Comparison of ENCODE assay signal across 17 cellular contexts in the genomic region with DNA sequence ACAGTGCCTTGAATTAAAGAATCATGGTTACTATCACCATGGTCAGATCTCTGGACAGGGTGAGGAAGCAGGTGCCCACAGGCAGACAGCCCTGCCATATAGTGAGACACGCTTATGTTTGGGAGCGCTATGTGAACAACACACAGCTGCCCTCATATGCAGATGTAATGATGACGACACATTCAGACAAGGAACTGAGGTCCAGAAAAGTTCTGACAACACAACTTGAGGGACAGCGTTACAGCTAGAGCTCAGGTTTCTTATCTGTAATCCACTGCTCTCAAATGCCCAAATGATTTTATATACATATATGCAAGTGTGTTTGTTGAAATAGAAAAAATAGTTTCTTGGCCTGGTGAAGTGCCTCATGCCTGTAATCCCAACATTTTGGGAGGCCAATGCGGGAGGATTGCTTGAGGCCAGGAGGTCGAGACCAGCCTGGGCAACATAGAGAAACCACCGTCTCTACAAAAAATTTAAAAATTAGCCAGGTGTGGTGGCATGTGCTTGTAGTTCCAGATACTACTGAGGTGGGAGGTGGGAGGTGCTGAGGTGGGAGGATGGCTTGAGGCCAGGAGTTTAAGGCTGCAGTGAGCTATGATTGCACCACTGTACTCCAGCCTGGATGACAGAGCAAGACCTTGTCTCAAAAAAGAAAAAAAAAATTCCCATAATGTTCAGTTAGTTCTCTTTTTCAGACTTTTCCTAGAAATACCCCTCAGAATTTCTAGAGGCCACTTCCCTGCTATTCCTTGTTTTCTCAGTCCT.
DNase-seq lines count a peak whose midpoint lies in the region; ATAC-seq and TF ChIP-seq lines count a peak whose summit lies in the region.
"Had no signal": no experiment of that assay in that cellular context is flagged by ENCODE, and none has a peak within 500 bp of the region (broad histone marks: within the 10 kb centered on the region; RNA-seq: fewer than 3 reads in every experiment).

No MANE protein-coding gene starts in this region.

- no peaks in the 10 kb centered on the region for H3K27me3 Mint-ChIP-seq in activated T-cell treated with anti-CD3 and anti-CD28 coated beads, Interleukin-2, amount 50 U/mL, for 72 hours (ENCODE audit: low read depth)
- H3K27me3 Mint-ChIP-seq in brain = no peaks in the 10 kb centered on the region
- H3K27me3 Mint-ChIP-seq in naive thymus-derived CD4-positive, alpha-beta T cell = no peaks in the 10 kb centered on the region
- H3K27me3 Mint-ChIP-seq: B cell; CD4-positive, alpha-beta T cell had no signal

- peak overlapping the region in 1 of 2 donors; percentile 46 for H3K4me3 Mint-ChIP-seq in activated T-cell treated with anti-CD3 and anti-CD28 coated beads, Interleukin-2, amount 50 U/mL, for 72 hours
- no peak overlapping the region for H3K4me3 Mint-ChIP-seq in brain
- H3K4me3 Mint-ChIP-seq in naive thymus-derived CD4-positive, alpha-beta T cell = no peak overlapping the region
- H3K4me3 Mint-ChIP-seq: B cell; CD4-positive, alpha-beta T cell had no signal

- H3K4me1 Mint-ChIP-seq in activated T-cell treated with anti-CD3 and anti-CD28 coated beads, Interleukin-2, amount 50 U/mL, for 72 hours (ENCODE audit: low read depth) = peaks cover 83% of the 10 kb centered on the region
- peaks cover 65% of the 10 kb centered on the region for H3K4me1 Mint-ChIP-seq in brain
- H3K4me1 Mint-ChIP-seq in naive thymus-derived CD4-positive, alpha-beta T cell = peaks cover 34 to 81% (median 65%) of the 10 kb centered on the region in 7 donors
- H3K4me1 Mint-ChIP-seq: B cell had no signal

- no peak for TF ChIP-seq CTCF in HEK293 (tag by site-specific recombination; IDR thresholded peaks at IDR 0.05)
- no peak for TF ChIP-seq CTCF in brain (conservative IDR thresholded peaks at IDR 0.05)
- no peak for TF ChIP-seq CTCF in WERI-Rb-1 (IDR thresholded peaks at IDR 0.05; ENCODE audit: low read depth, low read length)

- H3K4me3 ChIP-seq in HEK293 (ENCODE audit: low read depth, low read length) = no peak overlapping the region
- no peak overlapping the region for H3K4me3 ChIP-seq in naive thymus-derived CD4-positive, alpha-beta T cell (ENCODE audit: low read length)
- H3K4me3 ChIP-seq in WERI-Rb-1 (ENCODE audit: low read depth, low read length) = no peak overlapping the region
- H3K4me3 ChIP-seq: GM12878 had no signal

- ATAC-seq in activated T-cell treated with anti-CD3 and anti-CD28 coated beads, Interleukin-2, amount 50 U/mL, for 72 hours (replicated peaks in 1 of 2) = no peak
- peak; percentile 29 for ATAC-seq in naive thymus-derived CD4-positive, alpha-beta T cell
- ATAC-seq: GM12878 had no signal

- no peaks in the 10 kb centered on the region for H3K27me3 ChIP-seq in naive thymus-derived CD4-positive, alpha-beta T cell (ENCODE audit: control insufficient read depth in 2 of 2, insufficient read depth in 2 of 2, low read length in 2 of 2)
- no peaks in the 10 kb centered on the region for H3K27me3 ChIP-seq in WERI-Rb-1 (ENCODE audit: insufficient read depth, low read depth, severe bottlenecking)

- POLR2A ChIA-PET in HEK293 (lab: Yijun Ruan, JAX) = no interaction called here
- POLR2A ChIA-PET in naive thymus-derived CD4-positive, alpha-beta T cell (lab: Charles Lee) = interaction anchor here (0.6 to 1.1 kb wide), 3 partner anchors 12 to 31 kb away, joined by 3 read pairs; no protein-coding TSS in a partner anchor

- no peak for DNase-seq in activated T-cell treated with anti-CD3 and anti-CD28 coated beads, Interleukin-2, amount 50 U/mL, for 72 hours
- no peak for DNase-seq in activated T-cell treated with anti-CD3 and anti-CD28 coated beads for 4 hours
- DNase-seq in naive thymus-derived CD4-positive, alpha-beta T cell = no peak
- no peak for DNase-seq in SKM-1 (lab: John Stamatoyannopoulos, UW; ENCODE audit: unreplicated experiment)
- no peak for DNase-seq in activated CD4-positive, alpha-beta T cell treated with anti-CD3 and anti-CD28 coated beads, Interleukin-2, amount 50 U/mL, for 1 hour
- DNase-seq in WERI-Rb-1 = no peak
- DNase-seq: 8988T; ACHN; C1 segment of cervical spinal cord; Calu3; CD4-positive, alpha-beta T cell; DMS 273 treated with DMSO at 0.1 percent for 48 hours; HCEC 1CT had no signal

- H3K9me3 Mint-ChIP-seq in activated T-cell treated with anti-CD3 and anti-CD28 coated beads, Interleukin-2, amount 50 U/mL, for 72 hours = no peaks in the 10 kb centered on the region
- H3K9me3 Mint-ChIP-seq in brain = peaks cover 0 to 8% (median 3%) of the 10 kb centered on the region in 5 experiments
- peaks cover 0 to 2% (median under 1%) of the 10 kb centered on the region in 11 donors for H3K9me3 Mint-ChIP-seq in naive thymus-derived CD4-positive, alpha-beta T cell
- H3K9me3 Mint-ChIP-seq: CD4-positive, alpha-beta T cell had no signal

- intact Hi-C loops in naive thymus-derived CD4-positive, alpha-beta T cell (cut with micrococcal nuclease) = loop anchor here in 1 of 2 donors (5.0 kb wide), 1 partner anchor 114 kb away; no protein-coding TSS in a partner anchor

- H3K9me3 ChIP-seq in HEK293 (ENCODE audit: control insufficient read depth, insufficient read depth, low read depth, low read length) (no peaks in the 10 kb centered on the region), WERI-Rb-1 (ENCODE audit: severe bottlenecking) (no peaks in the 10 kb centered on the region)
- H3K9me3 ChIP-seq in naive thymus-derived CD4-positive, alpha-beta T cell (ENCODE audit: control insufficient read depth in 2 of 3, low read length in 3 of 3) = no peaks in the 10 kb centered on the region

- no peak overlapping the region for H3K27ac ChIP-seq in HEK293 (ENCODE audit: extremely low read depth, low read depth, low read length)
- no peak overlapping the region for H3K27ac ChIP-seq in naive thymus-derived CD4-positive, alpha-beta T cell (ENCODE audit: low read depth, low read length)
- H3K27ac ChIP-seq in WERI-Rb-1 = no peak overlapping the region

- no peaks in the 10 kb centered on the region for H3K36me3 ChIP-seq in HEK293 (ENCODE audit: control insufficient read depth in 2 of 2, insufficient read depth in 1 of 2, low read length in 2 of 2)
- H3K36me3 ChIP-seq in naive thymus-derived CD4-positive, alpha-beta T cell (ENCODE audit: control insufficient read depth in 2 of 3, insufficient read depth in 3 of 3, low read length in 3 of 3) = no peaks in the 10 kb centered on the region
- no peaks in the 10 kb centered on the region for H3K36me3 ChIP-seq in WERI-Rb-1

- no peaks in the 10 kb centered on the region for H3K4me1 ChIP-seq in HEK293 (ENCODE audit: control insufficient read depth, insufficient read depth, low read length)
- H3K4me1 ChIP-seq in naive thymus-derived CD4-positive, alpha-beta T cell (ENCODE audit: control insufficient read depth in 2 of 2, insufficient read depth in 2 of 2, low read length in 2 of 2) = peaks cover 0 to 6% of the 10 kb centered on the region in 2 donors

- H3K36me3 Mint-ChIP-seq in activated T-cell treated with anti-CD3 and anti-CD28 coated beads, Interleukin-2, amount 50 U/mL, for 72 hours (ENCODE audit: insufficient read depth in 2 of 2) = peaks cover 5 to 18% of the 10 kb centered on the region in 2 donors
- H3K36me3 Mint-ChIP-seq in brain = peaks cover 12% of the 10 kb centered on the region
- H3K36me3 Mint-ChIP-seq in naive thymus-derived CD4-positive, alpha-beta T cell = peaks cover 4 to 21% (median 8%) of the 10 kb centered on the region in 5 donors

- CTCF ChIA-PET in HEK293 (lab: Yijun Ruan, JAX) = interaction anchor here (0.6 to 3.9 kb wide), 14 partner anchors 12 to 471 kb away, joined by 3 to 38 read pairs (median 4); no protein-coding TSS in a partner anchor
- CTCF ChIA-PET in naive thymus-derived CD4-positive, alpha-beta T cell (lab: Charles Lee) = interaction anchor here (1.2 to 2.0 kb wide), 4 partner anchors 114 to 168 kb away, joined by 3 to 8 read pairs (median 6); no protein-coding TSS in a partner anchor

- H3K27ac Mint-ChIP-seq in activated T-cell treated with anti-CD3 and anti-CD28 coated beads, Interleukin-2, amount 50 U/mL, for 72 hours = peak overlapping the region; percentile 73
- H3K27ac Mint-ChIP-seq in brain = peak overlapping the region in 3 of 5 experiments; percentile 14 to 77 (median 31)
- peak overlapping the region in 1 of 9 donors; percentile 12 for H3K27ac Mint-ChIP-seq in naive thymus-derived CD4-positive, alpha-beta T cell
- H3K27ac Mint-ChIP-seq: B cell; CD4-positive, alpha-beta T cell had no signal

TF ChIP-seq in HEK293, 187 proteins besides CTCF, POLR2A, EP300 and RAD21:
- TF ChIP-seq EGR2 (tag by site-specific recombination; IDR thresholded peaks at IDR 0.05; ENCODE audit: low read depth) (peak; percentile 57; the same call in 1 of the 2 replicates), ZFHX2 (tag by site-specific recombination; conservative IDR thresholded peaks at IDR 0.05) (peak; percentile 71), ZNF785 (tag by site-specific recombination; IDR thresholded peaks at IDR 0.05) (no peak)
